ENCODE assay signal across 8 cellular contexts in the genomic region with DNA sequence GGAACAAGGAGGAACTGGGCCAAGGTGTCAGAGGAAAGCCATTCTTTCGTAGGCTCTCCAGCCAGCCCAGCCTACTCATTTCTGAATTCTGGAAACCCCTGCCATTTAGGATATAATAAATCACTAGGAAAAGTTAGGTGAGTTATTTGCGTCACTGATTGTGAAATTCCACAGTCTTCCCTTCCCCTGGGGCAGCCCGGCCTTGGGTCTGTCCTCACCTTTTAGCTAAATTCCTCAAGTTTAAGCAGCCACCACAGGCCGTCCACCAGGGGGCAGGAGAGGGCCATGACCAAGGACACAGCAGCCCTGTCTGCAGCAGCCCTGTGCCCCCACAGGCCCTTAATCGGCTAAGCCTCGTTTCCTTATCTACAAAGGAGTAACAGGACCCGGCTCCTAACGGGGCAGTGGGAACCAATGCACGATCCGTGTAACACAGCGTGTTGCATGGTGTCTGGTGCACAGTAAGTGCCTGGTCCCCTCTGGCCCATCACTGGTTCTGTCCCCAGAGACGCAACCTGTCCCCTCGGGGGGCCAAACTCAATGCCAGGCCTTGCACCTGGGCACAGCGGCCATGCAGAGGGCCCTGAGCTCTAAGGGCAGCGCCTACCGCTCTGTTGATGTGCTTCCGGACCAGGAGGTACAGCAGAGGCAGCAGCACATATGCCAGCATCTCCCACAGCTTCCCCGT. TPM values are rescaled to one million over a fixed set of nuclear protein-coding genes. Genes with fewer than 3 reads are reported as not detected.
DNase-seq lines count a peak whose midpoint lies in the region; ATAC-seq, FAIRE-seq and TF ChIP-seq lines count a peak whose summit lies in the region.

No MANE protein-coding gene starts in this region.

- POLR2A ChIA-PET in activated CD4-positive, alpha-beta T cell treated with anti-CD3 and anti-CD28 coated beads, Interleukin-2, amount 10 ng/mL, durations not matched to agents 7 days and 5 days (lab: Charles Lee) = interaction anchor here (0.6 kb wide), 1 partner anchor 247 kb away, joined by 3 read pairs; no protein-coding TSS in a partner anchor
- POLR2A ChIA-PET in HepG2 (lab: Yijun Ruan, JAX) = interaction anchor here (0.6 to 3.0 kb wide), 6 partner anchors 10 to 139 kb away, joined by 3 to 25 read pairs (median 4); a partner anchor contains a TSS

- DNase-seq in AML-193 (lab: John Stamatoyannopoulos, UW) = peak; percentile 44 to 55
- peak; percentile 52 for DNase-seq in H54 (ENCODE audit: insufficient read length, low spot score)
- peak; percentile 92 for DNase-seq in NCI-H510A (lab: John Stamatoyannopoulos, UW)
- peak; percentile 90 for DNase-seq in activated CD4-positive, alpha-beta T cell treated with anti-CD3 and anti-CD28 coated beads, Interleukin-2, amount 10 ng/mL, durations not matched to agents 7 days and 5 days
- peak; percentile 89 for DNase-seq in colonic mucosa
- DNase-seq in HepG2 (ENCODE audit: low spot score) = peak; percentile 85
- peak; percentile 72 to 84 for DNase-seq in stimulated activated CD4-positive, alpha-beta T cell treated with anti-CD3 and anti-CD28 coated beads, Interleukin-4, amount 100 ng/mL, for 4 hours

- H2AFZ ChIP-seq in HepG2 (ENCODE audit: low read length) = no peak overlapping the region

- no peaks in the 10 kb centered on the region for H3K36me3 Mint-ChIP-seq in activated CD4-positive, alpha-beta T cell treated with anti-CD3 and anti-CD28 coated beads, Interleukin-2, amount 10 ng/mL, durations not matched to agents 7 days and 5 days (ENCODE audit: low read depth)

- no peaks in the 10 kb centered on the region for H4K20me1 ChIP-seq in HepG2 (ENCODE audit: insufficient read depth, low read length)

- no peaks in the 10 kb centered on the region for H3K27me3 Mint-ChIP-seq in activated CD4-positive, alpha-beta T cell treated with anti-CD3 and anti-CD28 coated beads, Interleukin-2, amount 10 ng/mL, durations not matched to agents 7 days and 5 days

- no peaks in the 10 kb centered on the region for H3K9me3 ChIP-seq in colonic mucosa
- H3K9me3 ChIP-seq in HepG2 (ENCODE audit: low read length) = no peaks in the 10 kb centered on the region

- TF ChIP-seq POLR2A in H54 (IDR thresholded peaks at IDR 0.05; ENCODE audit: low read depth, low read length) (no peak), HepG2 (IDR thresholded peaks at IDR 0.05; ENCODE audit: insufficient read depth in 1 of 2, low read depth in 2 of 2, low read length in 2 of 2) (no peak)

- intact Hi-C loops in colonic mucosa (cut with DNase I) (loop anchor here (2.0 kb wide), 1 partner anchor 86 kb away; no protein-coding TSS in a partner anchor), HepG2 (cut with micrococcal nuclease; ENCODE audit: unreplicated experiment) (loop anchor here (1.0 to 5.0 kb wide), 4 partner anchors 17 to 121 kb away; a partner anchor contains a TSS)

- FAIRE-seq in H54 (lab: Jason Lieb, UNC) = peak; percentile 68
- FAIRE-seq in HepG2 (lab: Jason Lieb, UNC) = peak; percentile 75

- TF ChIP-seq CTCF in colonic mucosa (IDR thresholded peaks at IDR 0.05) (peak; percentile 91), HepG2 (CRISPR knock-in tag; IDR thresholded peaks at IDR 0.05) (peak; percentile 97)

- WGBS in HepG2 (ENCODE audit: low lambda C conversion rate) = 32% methylated on average over 14 of the region's 18 CpGs

- no peak overlapping the region for H3K27ac Mint-ChIP-seq in activated CD4-positive, alpha-beta T cell treated with anti-CD3 and anti-CD28 coated beads, Interleukin-2, amount 10 ng/mL, durations not matched to agents 7 days and 5 days

- TF ChIP-seq RAD21 in HepG2 (CRISPR knock-in tag; IDR thresholded peaks at IDR 0.05) = peak; percentile 93

- no peak overlapping the region for H3K9ac ChIP-seq in colonic mucosa (ENCODE audit: low read depth in 2 of 2, low read length in 2 of 2)
- H3K9ac ChIP-seq in HepG2 (ENCODE audit: insufficient read depth, low read depth, low read length) = no peak overlapping the region

- H3K27me3 ChIP-seq in colonic mucosa (no peaks in the 10 kb centered on the region), HepG2 (ENCODE audit: control insufficient read depth in 1 of 2, insufficient read depth in 2 of 2, low read length in 2 of 2) (no peaks in the 10 kb centered on the region)

- peak; percentile 53 for ATAC-seq in HepG2
- no peak for ATAC-seq in GM21717 (IDR thresholded peaks at IDR 0.05; ENCODE audit: unreplicated experiment)

- no peak overlapping the region for H3K27ac ChIP-seq in colonic mucosa
- no peak overlapping the region for H3K27ac ChIP-seq in HepG2 (ENCODE audit: extremely low read length, insufficient read depth, low read length)

- no peaks in the 10 kb centered on the region for H3K9me3 Mint-ChIP-seq in activated CD4-positive, alpha-beta T cell treated with anti-CD3 and anti-CD28 coated beads, Interleukin-2, amount 10 ng/mL, durations not matched to agents 7 days and 5 days

- peaks cover 31% of the 10 kb centered on the region for H3K4me1 Mint-ChIP-seq in activated CD4-positive, alpha-beta T cell treated with anti-CD3 and anti-CD28 coated beads, Interleukin-2, amount 10 ng/mL, durations not matched to agents 7 days and 5 days

- no peaks in the 10 kb centered on the region for H3K36me3 ChIP-seq in colonic mucosa
- peaks cover 8 to 13% of the 10 kb centered on the region in 2 experiments; a peak in 4 of 5 replicates for H3K36me3 ChIP-seq in HepG2 (replicated peaks in 1 of 2; ENCODE audit: control insufficient read depth in 1 of 2, insufficient read depth in 2 of 2, low read length in 2 of 2)

- peaks cover 2% of the 10 kb centered on the region for H3K79me2 ChIP-seq in HepG2 (ENCODE audit: insufficient read depth, low read length)

- in situ Hi-C loops in HepG2 (cut with HindIII; ENCODE audit: extremely low pct_ligation_motif_present, low pct_unique_long_range_greater_than_20kb) = loop anchor here (5.0 kb wide), 2 partner anchors 86 to 136 kb away; no protein-coding TSS in a partner anchor

- TF ChIP-seq EP300 in HepG2 (IDR thresholded peaks at IDR 0.05; ENCODE audit: low read depth in 2 of 2, low read length in 2 of 2) (no peak), HepG2 (CRISPR knock-in tag; IDR thresholded peaks at IDR 0.05; ENCODE audit: borderline replicate concordance) (no peak)

- H3K4me3 Mint-ChIP-seq in activated CD4-positive, alpha-beta T cell treated with anti-CD3 and anti-CD28 coated beads, Interleukin-2, amount 10 ng/mL, durations not matched to agents 7 days and 5 days = no peak overlapping the region

- no peak overlapping the region for H3K4me3 ChIP-seq in colonic mucosa
- H3K4me3 ChIP-seq in HepG2 (replicated peaks in 1 of 3; ENCODE audit: insufficient read depth in 1 of 3, low read depth in 2 of 3, low read length in 3 of 3) = no peak overlapping the region; a peak in 1 of 6 replicates

- BruUV-seq in HepG2 (replicated peaks; lab: Mats Ljungman, UMichigan) = no TSS peak

- H3K4me1 ChIP-seq in colonic mucosa (peaks cover 8% of the 10 kb centered on the region), HepG2 (ENCODE audit: insufficient read depth, low read length) (peaks cover 55% of the 10 kb centered on the region)

- 0 out of 2 replicates have a peak overlapping the region, but pooled peaks have one; percentile 8 for H3K4me2 ChIP-seq in HepG2 (ENCODE audit: low read depth, low read length)

- CTCF ChIA-PET in activated CD4-positive, alpha-beta T cell treated with anti-CD3 and anti-CD28 coated beads, Interleukin-2, amount 10 ng/mL, durations not matched to agents 7 days and 5 days (lab: Charles Lee) = interaction anchor here (0.6 to 2.8 kb wide), 22 partner anchors 8 to 380 kb away, joined by 3 to 14 read pairs (median 5); no protein-coding TSS in a partner anchor
- CTCF ChIA-PET in HepG2 (lab: Yijun Ruan, JAX; ENCODE audit: low intra/inter-chr PET ratio, low total read pairs) = interaction anchor here (1.0 to 1.7 kb wide), 7 partner anchors 18 to 138 kb away, joined by 3 to 9 read pairs (median 4); a partner anchor contains a TSS

RNA-seq across cellular contexts. Expression of a gene that starts 18.1 kb away (rescaled TPM):
- 1 to 10 TPM; 3.4 to 5.7 TPM for total RNA-seq in activated CD4-positive, alpha-beta T cell treated with anti-CD3 and anti-CD28 coated beads, Interleukin-2, amount 10 ng/mL, durations not matched to agents 7 days and 5 days
- total RNA-seq in colonic mucosa (10 to 100 TPM; 12.2 to 15.9 TPM), HepG2 (2016; rRNA removed; fragmentation: Illumina TruSeq; extraction: Trizol) (8.4 and 10.1 TPM in 2 replicates)
- 4.0 and 7.1 TPM in 2 replicates for total RNA-seq in HepG2 (2016; cell fraction: cytosol; rRNA removed; fragmentation: Illumina TruSeq; extraction: Trizol; ENCODE audit: low read depth)
- total RNA-seq in HepG2 (2016; cell fraction: insoluble cytoplasmic fraction; rRNA removed; fragmentation: Illumina TruSeq; extraction: Trizol) = 10.7 and 12.8 TPM in 2 replicates
- 13.0 and 14.9 TPM in 2 replicates for total RNA-seq in HepG2 (2016; cell fraction: membrane; rRNA removed; fragmentation: Illumina TruSeq; extraction: Trizol)
- 7.1 and 10.0 TPM in 2 replicates for total RNA-seq in HepG2 (2016; cell fraction: nucleus; rRNA removed; fragmentation: Illumina TruSeq; extraction: Trizol)
- 19.2 and 23.3 TPM in 2 replicates for polyA plus RNA-seq in HepG2 (2011; rRNA removed)
- 14.2 and 15.0 TPM in 2 replicates for polyA plus RNA-seq in HepG2 (2011; cell fraction: cytosol; rRNA removed)
- polyA plus RNA-seq in HepG2 (2011; cell fraction: nucleus; rRNA removed) = 29.1 and 30.4 TPM in 2 replicates
- polyA plus RNA-seq in HepG2 (2012) = 25.2 and 25.3 TPM in 2 replicates
- polyA plus RNA-seq in HepG2 (2016; cell fraction: cytosol; fragmentation: Illumina TruSeq; extraction: Trizol; ENCODE audit: low read depth) = 1.7 and 2.0 TPM in 2 replicates
- 4.3 and 5.8 TPM in 2 replicates for polyA plus RNA-seq in HepG2 (2016; cell fraction: insoluble cytoplasmic fraction; fragmentation: Illumina TruSeq; extraction: Trizol; ENCODE audit: low read depth)
- polyA plus RNA-seq in HepG2 (2016; cell fraction: membrane; fragmentation: Illumina TruSeq; extraction: Trizol; ENCODE audit: low read depth) = 3.8 and 6.3 TPM in 2 replicates
- 8.1 and 9.9 TPM in 2 replicates for polyA plus RNA-seq in HepG2 (2016; cell fraction: nucleus; fragmentation: Illumina TruSeq; extraction: Trizol; ENCODE audit: insufficient read depth, low read depth)
- 23.1 and 157 TPM in 2 replicates for polyA minus RNA-seq in HepG2 (2011; rRNA and poly(A)+ RNA removed; ENCODE audit: low replicate concordance)
- polyA minus RNA-seq in HepG2 (2011; cell fraction: cytosol; rRNA and poly(A)+ RNA removed) = 37.5 and 50.2 TPM in 2 replicates
- 18.6 and 22.3 TPM in 2 replicates for polyA minus RNA-seq in HepG2 (2011; cell fraction: nucleus; rRNA and poly(A)+ RNA removed)

RNA-seq across cellular contexts. Expression of a gene that starts 41.4 kb away (rescaled TPM):
- not detected for total RNA-seq in activated CD4-positive, alpha-beta T cell treated with anti-CD3 and anti-CD28 coated beads, Interleukin-2, amount 10 ng/mL, durations not matched to agents 7 days and 5 days
- 1 to 10 TPM; 1.8 to 4.9 TPM for total RNA-seq in colonic mucosa
- 0.04 TPM in 1 of 2 replicates, not detected in the other for total RNA-seq in HepG2 (2016; rRNA removed; fragmentation: Illumina TruSeq; extraction: Trizol)
- total RNA-seq in HepG2 (2016; cell fraction: cytosol; rRNA removed; fragmentation: Illumina TruSeq; extraction: Trizol; ENCODE audit: low read depth) = not detected in 2 replicates
- total RNA-seq in HepG2 (2016; cell fraction: insoluble cytoplasmic fraction; rRNA removed; fragmentation: Illumina TruSeq; extraction: Trizol) = not detected in 2 replicates
- total RNA-seq in HepG2 (2016; cell fraction: membrane; rRNA removed; fragmentation: Illumina TruSeq; extraction: Trizol) = not detected in 2 replicates
- not detected in 2 replicates for total RNA-seq in HepG2 (2016; cell fraction: nucleus; rRNA removed; fragmentation: Illumina TruSeq; extraction: Trizol)
- 0.54 and 0.80 TPM in 2 replicates for polyA plus RNA-seq in HepG2 (2011; rRNA removed)
- 0.27 and 0.46 TPM in 2 replicates for polyA plus RNA-seq in HepG2 (2011; cell fraction: cytosol; rRNA removed)
- 2.7 and 3.8 TPM in 2 replicates for polyA plus RNA-seq in HepG2 (2011; cell fraction: nucleus; rRNA removed)
- 0.16 and 0.68 TPM in 2 replicates for polyA plus RNA-seq in HepG2 (2012)
- not detected in 2 replicates for polyA plus RNA-seq in HepG2 (2016; cell fraction: cytosol; fragmentation: Illumina TruSeq; extraction: Trizol; ENCODE audit: low read depth)
- polyA plus RNA-seq in HepG2 (2016; cell fraction: insoluble cytoplasmic fraction; fragmentation: Illumina TruSeq; extraction: Trizol; ENCODE audit: low read depth) = not detected in 2 replicates
- not detected in 2 replicates for polyA plus RNA-seq in HepG2 (2016; cell fraction: membrane; fragmentation: Illumina TruSeq; extraction: Trizol; ENCODE audit: low read depth)
- not detected in 2 replicates for polyA plus RNA-seq in HepG2 (2016; cell fraction: nucleus; fragmentation: Illumina TruSeq; extraction: Trizol; ENCODE audit: insufficient read depth, low read depth)
- polyA minus RNA-seq in HepG2 (2011; rRNA and poly(A)+ RNA removed; ENCODE audit: low replicate concordance) = 0.24 TPM in 1 of 2 replicates, not detected in the other
- 0.99 TPM in 1 of 2 replicates, not detected in the other for polyA minus RNA-seq in HepG2 (2011; cell fraction: cytosol; rRNA and poly(A)+ RNA removed)
- 1.2 TPM in 1 of 2 replicates, not detected in the other for polyA minus RNA-seq in HepG2 (2011; cell fraction: nucleus; rRNA and poly(A)+ RNA removed)
